In genomic region chr7:100476903-100477870, GRCh38 we compare ENCODE assay signal across 8 cellular contexts.
DNase-seq lines count a peak whose midpoint lies in the region; ATAC-seq, FAIRE-seq and TF ChIP-seq lines count a peak whose summit lies in the region.

No MANE protein-coding gene starts in this region.

- no peak for ATAC-seq in activated naive CD8-positive, alpha-beta T cell treated with anti-CD3 and anti-CD28 coated beads, Interleukin-2, amount 50 U/mL, for 24 hours
- ATAC-seq in stimulated activated naive CD8-positive, alpha-beta T cell treated with anti-CD3 and anti-CD28 coated beads, Interleukin-15, Interleukin-2, amounts not matched to agents 100 U/mL and 50 U/mL, for 24 hours = no peak
- ATAC-seq in GM18519 (IDR thresholded peaks at IDR 0.05; ENCODE audit: low FRiP score, unreplicated experiment) = no peak

- H3K9me3 Mint-ChIP-seq in activated naive CD8-positive, alpha-beta T cell treated with anti-CD3 and anti-CD28 coated beads, Interleukin-2, amount 50 U/mL, for 24 hours = no peaks in the 10 kb centered on the region

- peak overlapping the region; percentile 88 for H3K27ac Mint-ChIP-seq in activated naive CD8-positive, alpha-beta T cell treated with anti-CD3 and anti-CD28 coated beads, Interleukin-2, amount 50 U/mL, for 24 hours

- FAIRE-seq in H54 (lab: Jason Lieb, UNC) = no peak

- H3K36me3 Mint-ChIP-seq in activated naive CD8-positive, alpha-beta T cell treated with anti-CD3 and anti-CD28 coated beads, Interleukin-2, amount 50 U/mL, for 24 hours (ENCODE audit: low read depth) = peaks cover 16% of the 10 kb centered on the region

- TF ChIP-seq POLR2A in H54 (IDR thresholded peaks at IDR 0.05; ENCODE audit: low read depth, low read length) = no peak

- H3K27ac ChIP-seq in layer of hippocampus (ENCODE audit: low read depth, low read length) = peak overlapping the region; percentile 88

- in situ Hi-C loops in KBM-7 (cut with MboI; ENCODE audit: low pct_unique_long_range_greater_than_20kb, low sequenced_read_pairs) = loop anchor here (10.0 kb wide), 1 partner anchor 68 kb away; no protein-coding TSS in a partner anchor

- peak overlapping the region; percentile 94 for H3K4me3 ChIP-seq in AG10803 (ENCODE audit: low read length)

- no peak for DNase-seq in AG10803 (ENCODE audit: low read depth)
- DNase-seq in KBM-7 = peak; percentile 47
- peak; percentile 80 for DNase-seq in activated naive CD8-positive, alpha-beta T cell treated with anti-CD3 and anti-CD28 coated beads, Interleukin-2, amount 50 U/mL, for 24 hours
- peak; percentile 80 for DNase-seq in stimulated activated naive CD8-positive, alpha-beta T cell treated with anti-CD3 and anti-CD28 coated beads, Interleukin-15, Interleukin-2, amounts not matched to agents 100 U/mL and 50 U/mL, for 24 hours
- DNase-seq in H54 (ENCODE audit: insufficient read length, low spot score) = no peak
- no peak for DNase-seq in NCI-H345 treated with DMSO at 0.1 percent for 48 hours (lab: John Stamatoyannopoulos, UW; ENCODE audit: unreplicated experiment)

- H3K4me1 Mint-ChIP-seq in activated naive CD8-positive, alpha-beta T cell treated with anti-CD3 and anti-CD28 coated beads, Interleukin-2, amount 50 U/mL, for 24 hours = peaks cover 50% of the 10 kb centered on the region

- H3K27me3 ChIP-seq in layer of hippocampus (ENCODE audit: control insufficient read depth, insufficient read depth, low read length) = no peaks in the 10 kb centered on the region

- H3K4me3 Mint-ChIP-seq in activated naive CD8-positive, alpha-beta T cell treated with anti-CD3 and anti-CD28 coated beads, Interleukin-2, amount 50 U/mL, for 24 hours = peak overlapping the region; percentile 89

- H3K27me3 Mint-ChIP-seq in activated naive CD8-positive, alpha-beta T cell treated with anti-CD3 and anti-CD28 coated beads, Interleukin-2, amount 50 U/mL, for 24 hours = no peaks in the 10 kb centered on the region

- peak; percentile 38 for TF ChIP-seq CTCF in AG10803 (conservative IDR thresholded peaks at IDR 0.05; ENCODE audit: low read length)

Comparison
In these comparisons a context has a peak if more than half of its experiments do, and no peak if none do; other contexts are left out.
1. DNase-seq: peak in KBM-7 (single experiment), activated naive CD8-positive, alpha-beta T cell treated with anti-CD3 and anti-CD28 coated beads, Interleukin-2, amount 50 U/mL, for 24 hours (single experiment) and stimulated activated naive CD8-positive, alpha-beta T cell treated with anti-CD3 and anti-CD28 coated beads, Interleukin-15, Interleukin-2, amounts not matched to agents 100 U/mL and 50 U/mL, for 24 hours (single experiment); none in AG10803 (single experiment), H54 (single experiment) and NCI-H345 treated with DMSO at 0.1 percent for 48 hours (single experiment).